1 cellular context compared by ENCODE assay signal in the genomic region with DNA sequence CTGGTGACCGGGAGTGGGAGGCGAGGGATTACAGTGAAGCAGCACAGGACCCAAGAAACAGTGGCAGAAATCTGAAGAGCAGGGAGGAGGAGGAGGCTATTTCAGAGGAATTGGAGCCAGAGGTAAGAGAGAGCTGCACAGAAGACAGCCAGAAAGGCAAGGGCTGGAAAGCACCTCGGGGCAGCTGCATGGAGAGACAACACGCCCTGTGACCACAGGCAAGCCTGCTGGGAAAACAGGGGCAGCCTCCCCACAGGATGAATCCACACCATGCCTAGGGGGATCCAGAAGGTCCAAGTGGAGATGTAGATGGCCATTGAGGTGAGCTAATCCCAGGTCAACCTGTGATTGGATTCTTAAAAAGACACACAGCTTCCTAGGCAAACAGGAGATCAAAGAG.
TF ChIP-seq lines count a peak whose summit lies in the region.

No MANE protein-coding gene starts in this region.

TF ChIP-seq in WTC11, 78 proteins besides CTCF, POLR2A, EP300 and RAD21:
- TF ChIP-seq, protein P1, sequence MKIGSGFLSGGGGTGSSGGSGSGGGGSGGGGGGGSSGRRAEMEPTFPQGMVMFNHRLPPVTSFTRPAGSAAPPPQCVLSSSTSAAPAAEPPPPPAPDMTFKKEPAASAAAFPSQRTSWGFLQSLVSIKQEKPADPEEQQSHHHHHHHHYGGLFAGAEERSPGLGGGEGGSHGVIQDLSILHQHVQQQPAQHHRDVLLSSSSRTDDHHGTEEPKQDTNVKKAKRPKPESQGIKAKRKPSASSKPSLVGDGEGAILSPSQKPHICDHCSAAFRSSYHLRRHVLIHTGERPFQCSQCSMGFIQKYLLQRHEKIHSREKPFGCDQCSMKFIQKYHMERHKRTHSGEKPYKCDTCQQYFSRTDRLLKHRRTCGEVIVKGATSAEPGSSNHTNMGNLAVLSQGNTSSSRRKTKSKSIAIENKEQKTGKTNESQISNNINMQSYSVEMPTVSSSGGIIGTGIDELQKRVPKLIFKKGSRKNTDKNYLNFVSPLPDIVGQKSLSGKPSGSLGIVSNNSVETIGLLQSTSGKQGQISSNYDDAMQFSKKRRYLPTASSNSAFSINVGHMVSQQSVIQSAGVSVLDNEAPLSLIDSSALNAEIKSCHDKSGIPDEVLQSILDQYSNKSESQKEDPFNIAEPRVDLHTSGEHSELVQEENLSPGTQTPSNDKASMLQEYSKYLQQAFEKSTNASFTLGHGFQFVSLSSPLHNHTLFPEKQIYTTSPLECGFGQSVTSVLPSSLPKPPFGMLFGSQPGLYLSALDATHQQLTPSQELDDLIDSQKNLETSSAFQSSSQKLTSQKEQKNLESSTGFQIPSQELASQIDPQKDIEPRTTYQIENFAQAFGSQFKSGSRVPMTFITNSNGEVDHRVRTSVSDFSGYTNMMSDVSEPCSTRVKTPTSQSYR (CRISPR knock-in tag; IDR thresholded peaks at IDR 0.05): no peak
- no peak for TF ChIP-seq ZBTB21 (CRISPR knock-in tag; IDR thresholded peaks at IDR 0.05; ENCODE audit: borderline replicate concordance)
- no peak for TF ChIP-seq JUN (CRISPR knock-in tag; IDR thresholded peaks at IDR 0.05)
- TF ChIP-seq, protein P2, sequence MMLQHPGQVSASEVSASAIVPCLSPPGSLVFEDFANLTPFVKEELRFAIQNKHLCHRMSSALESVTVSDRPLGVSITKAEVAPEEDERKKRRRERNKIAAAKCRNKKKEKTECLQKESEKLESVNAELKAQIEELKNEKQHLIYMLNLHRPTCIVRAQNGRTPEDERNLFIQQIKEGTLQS (CRISPR knock-in tag; conservative IDR thresholded peaks at IDR 0.05): no peak
TF ChIP-seq in WTC11: peak in this region for 0.
